9 cellular contexts compared by ENCODE assay signal in genomic region chr6:6758915-6759654, GRCh38.
A peak's percentile ranks its signal among the peaks of the same experiment; 100 is the strongest.
DNase-seq lines count a peak whose midpoint lies in the region; ATAC-seq, FAIRE-seq and TF ChIP-seq lines count a peak whose summit lies in the region.
"Had no signal": no experiment of that assay in that cellular context is flagged by ENCODE, and none has a peak within 500 bp of the region (broad histone marks: within the 10 kb centered on the region; RNA-seq: fewer than 3 reads in every experiment).

No MANE protein-coding gene starts in this region.

- H3K27me3 ChIP-seq in CD8-positive, alpha-beta T cell (ENCODE audit: insufficient read depth, low read length): no peaks in the 10 kb centered on the region
- H3K27me3 ChIP-seq in GM12878 (replicated peaks in 1 of 2; ENCODE audit: control insufficient read depth in 2 of 2, insufficient read depth in 2 of 2, low read length in 1 of 2): no peaks in the 10 kb centered on the region
- no peaks in the 10 kb centered on the region for H3K27me3 ChIP-seq in iPS-20b (ENCODE audit: insufficient read depth, low read length)
- H3K27me3 ChIP-seq in smooth muscle cell (ENCODE audit: low read depth): no peaks in the 10 kb centered on the region

- 0 out of 4 replicates have a peak, but pooled peaks of 1 of the 2 experiments have one; percentile 29 for TF ChIP-seq EP300 in GM12878 (IDR thresholded peaks at IDR 0.05; ENCODE audit: borderline replicate concordance in 1 of 2, control insufficient read depth in 1 of 2, low read depth in 2 of 2, low read length in 2 of 2)

- no peak overlapping the region for H3K27ac Mint-ChIP-seq in CD8-positive, alpha-beta T cell

- H3K4me2 ChIP-seq in GM12878 (ENCODE audit: control insufficient read depth, insufficient read depth) (peak overlapping the region; percentile 23; the same call in 1 of the 2 replicates), smooth muscle cell (peak overlapping the region; percentile 56)

- in situ Hi-C loops in GM12878 (cut with MboI): no loop called here

- no peaks in the 10 kb centered on the region for H3K9me3 Mint-ChIP-seq in CD8-positive, alpha-beta T cell

- POLR2A ChIA-PET in CD8-positive, alpha-beta T cell (lab: Charles Lee): interaction anchor here (1.7 kb wide), 1 partner anchor 20 kb away, joined by 3 read pairs; no protein-coding TSS in a partner anchor
- POLR2A ChIA-PET in GM12878 (lab: Charles Lee): no interaction called here

- intact Hi-C loops in CD8-positive, alpha-beta T cell (cut with DNase I, micrococcal nuclease): loop anchor here (1.0 kb wide), 1 partner anchor 484 kb away; no protein-coding TSS in a partner anchor
- intact Hi-C loops in GM12878 (cut with micrococcal nuclease; ENCODE audit: unreplicated experiment): no loop called here

- H3K4me1 Mint-ChIP-seq in CD8-positive, alpha-beta T cell (ENCODE audit: low read depth): no peaks in the 10 kb centered on the region

- peak; percentile 50 for TF ChIP-seq CTCF in CD8-positive, alpha-beta T cell (IDR thresholded peaks at IDR 0.05)
- TF ChIP-seq CTCF in GM12878 (IDR thresholded peaks at IDR 0.05 in 2 of 3, conservative IDR thresholded peaks at IDR 0.05 in 1 of 3; ENCODE audit: control insufficient read depth in 2 of 3, extremely low read depth in 1 of 3, insufficient read depth in 1 of 3, low read depth in 3 of 3, low read length in 3 of 3) (peak; percentile 55 to 65 (median 57)), smooth muscle cell (IDR thresholded peaks at IDR 0.05; ENCODE audit: borderline replicate concordance, insufficient read depth, poor library complexity, severe bottlenecking) (peak; percentile 50)

- H4K20me1 ChIP-seq in GM12878 (ENCODE audit: control insufficient read depth, insufficient read depth): no peaks in the 10 kb centered on the region
- no peaks in the 10 kb centered on the region for H4K20me1 ChIP-seq in smooth muscle cell (ENCODE audit: low read depth)

- no peak for TF ChIP-seq POLR2A in GM12878 (IDR thresholded peaks at IDR 0.05; ENCODE audit: low read depth, low read length)

- WGBS in GM12878 (ENCODE audit: insufficient coverage, insufficient replicate concordance, low lambda C conversion rate, missing lambda C conversion rate): 25% methylated on average over 20 of the region's 22 CpGs
- 44% methylated on average over 22 of the region's 22 CpGs for WGBS in smooth muscle cell (ENCODE audit: low lambda C conversion rate)

- no TSS peak for BruUV-seq in GM12878 (replicated peaks; lab: Mats Ljungman, UMichigan)

- peaks cover 4% of the 10 kb centered on the region for H3F3A ChIP-seq in smooth muscle cell (ENCODE audit: low read depth)

- no peaks in the 10 kb centered on the region for H3K4me1 ChIP-seq in CD8-positive, alpha-beta T cell (ENCODE audit: insufficient read depth, low read length)
- H3K4me1 ChIP-seq in GM12878 (ENCODE audit: control insufficient read depth, insufficient read depth, low read length) (peaks cover 7% of the 10 kb centered on the region), iPS-20b (ENCODE audit: insufficient read depth, low read length) (peaks cover 4% of the 10 kb centered on the region; the same call in 1 of the 2 replicates), smooth muscle cell (ENCODE audit: low read depth) (peaks cover 11% of the 10 kb centered on the region)

- SMC1A ChIA-PET in GM12878 (lab: Charles Lee; ENCODE audit: uncharacterized antibody, unreplicated experiment): interaction anchor here (0.6 to 3.5 kb wide), 23 partner anchors 9 to 486 kb away, joined by 3 to 14 read pairs (median 4); no protein-coding TSS in a partner anchor

- H2AFZ ChIP-seq in GM12878 (ENCODE audit: control insufficient read depth, low read depth, low read length): peak overlapping the region; percentile 18
- peak overlapping the region; percentile 53 for H2AFZ ChIP-seq in smooth muscle cell (ENCODE audit: low read depth)

- TF ChIP-seq RAD21 in GM12878 (IDR thresholded peaks at IDR 0.05; ENCODE audit: insufficient read depth, low read depth, low read length): peak; percentile 70

- CTCF ChIA-PET in CD8-positive, alpha-beta T cell (lab: Charles Lee): interaction anchor here (0.5 to 1.7 kb wide), 8 partner anchors 12 to 580 kb away, joined by 3 to 4 read pairs (median 4); no protein-coding TSS in a partner anchor
- CTCF ChIA-PET in GM12878 (lab: Yijun Ruan, JAX): interaction anchor here (0.6 to 3.5 kb wide), 31 partner anchors 9 to 484 kb away, joined by 3 to 36 read pairs (median 4); no protein-coding TSS in a partner anchor

- no peak overlapping the region for H3K27ac ChIP-seq in CD8-positive, alpha-beta T cell (ENCODE audit: low read depth, low read length)
- H3K27ac ChIP-seq in GM12878 (ENCODE audit: control insufficient read depth, insufficient read depth) (no peak overlapping the region), iPS-20b (ENCODE audit: low read length) (peak overlapping the region; percentile 42), smooth muscle cell (ENCODE audit: low read depth) (no peak overlapping the region)
- H3K27ac ChIP-seq: VCaP had no signal

- FAIRE-seq in GM12878 (lab: Jason Lieb, UNC): peak; percentile 89

- H3K9me3 ChIP-seq in CD8-positive, alpha-beta T cell (ENCODE audit: low read length): no peaks in the 10 kb centered on the region
- H3K9me3 ChIP-seq in GM12878 (replicated peaks; ENCODE audit: control insufficient read depth, insufficient read depth, low read length) (no peaks in the 10 kb centered on the region), iPS-20b (ENCODE audit: insufficient read depth, low read depth, low read length) (no peaks in the 10 kb centered on the region), smooth muscle cell (replicated peaks; ENCODE audit: low read depth) (no peaks in the 10 kb centered on the region)

- no peak overlapping the region for H3K4me3 Mint-ChIP-seq in CD8-positive, alpha-beta T cell

- no peak overlapping the region for H3K9ac ChIP-seq in GM12878 (ENCODE audit: control insufficient read depth, insufficient read depth, low read length)
- H3K9ac ChIP-seq in iPS-20b (ENCODE audit: low read depth, low read length): peak overlapping the region; percentile 43; the same call in 1 of the 2 replicates
- no peak overlapping the region for H3K9ac ChIP-seq in smooth muscle cell (ENCODE audit: low read depth)

- H3K36me3 ChIP-seq in CD8-positive, alpha-beta T cell (ENCODE audit: insufficient read depth, low read length): no peaks in the 10 kb centered on the region
- H3K36me3 ChIP-seq in GM12878 (ENCODE audit: control insufficient read depth in 2 of 2, insufficient read depth in 2 of 2, low read length in 1 of 2) (no peaks in the 10 kb centered on the region), iPS-20b (ENCODE audit: insufficient read depth, low read depth, low read length) (no peaks in the 10 kb centered on the region), smooth muscle cell (ENCODE audit: low read depth) (no peaks in the 10 kb centered on the region)

- H3K4me3 ChIP-seq in CD8-positive, alpha-beta T cell (ENCODE audit: low read depth, low read length): no peak overlapping the region
- H3K4me3 ChIP-seq in GM12878 (no peak overlapping the region), iPS-20b (ENCODE audit: low read length) (peak overlapping the region; percentile 52; the same call in 1 of the 2 replicates), smooth muscle cell (no peak overlapping the region)

- no peak for ATAC-seq in CD8-positive, alpha-beta T cell
- peak; percentile 79 for ATAC-seq in GM18907 (IDR thresholded peaks at IDR 0.05; ENCODE audit: unreplicated experiment)
- ATAC-seq in HG03108 (IDR thresholded peaks at IDR 0.05; ENCODE audit: unreplicated experiment): peak; percentile 87
- ATAC-seq in GM12878: peak; percentile 97

- peak in 3 of 7 experiments; percentile 3 to 16 (median 14) for DNase-seq in CD8-positive, alpha-beta T cell
- DNase-seq in NCI-H524 (lab: John Stamatoyannopoulos, UW) (peak; percentile 88 to 94), GM12878 (ENCODE audit: low read depth, low spot score) (peak; percentile 13), smooth muscle cell (lab: John Stamatoyannopoulos, UW; ENCODE audit: unreplicated experiment) (no peak)
- no peak for DNase-seq in central memory CD4-positive, alpha-beta T cell

- no peaks in the 10 kb centered on the region for H3K79me2 ChIP-seq in GM12878 (ENCODE audit: control insufficient read depth, insufficient read depth, low read length)
- H3K79me2 ChIP-seq in smooth muscle cell (ENCODE audit: low read depth): no peaks in the 10 kb centered on the region

- no peaks in the 10 kb centered on the region for H3K36me3 Mint-ChIP-seq in CD8-positive, alpha-beta T cell

- peaks cover 4% of the 10 kb centered on the region for H3K27me3 Mint-ChIP-seq in CD8-positive, alpha-beta T cell (ENCODE audit: low read depth)

- RAD21 ChIA-PET in GM12878 (lab: Charles Lee; ENCODE audit: unreplicated experiment): interaction anchor here (0.8 to 2.6 kb wide), 21 partner anchors 17 to 503 kb away, joined by 3 to 11 read pairs (median 4); no protein-coding TSS in a partner anchor

TF ChIP-seq in GM12878, 131 proteins besides CTCF, POLR2A, EP300 and RAD21 (continues in another document):
- no peak for TF ChIP-seq NRF1 (conservative IDR thresholded peaks at IDR 0.05; ENCODE audit: low read depth, low read length)
- no peak for TF ChIP-seq NKRF (conservative IDR thresholded peaks at IDR 0.05)
- no peak for TF ChIP-seq HDAC2 (IDR thresholded peaks at IDR 0.05)
- TF ChIP-seq YY1 (IDR thresholded peaks at IDR 0.05; ENCODE audit: low read depth, low read length): 0 out of 2 replicates have a peak, but pooled peaks have one; percentile 42
- TF ChIP-seq RAD51 (IDR thresholded peaks at IDR 0.05): no peak
- TF ChIP-seq SPI1 (IDR thresholded peaks at IDR 0.05; ENCODE audit: borderline replicate concordance, insufficient read depth, low read depth, low read length): peak; percentile 71; the same call in 1 of the 2 replicates
- TF ChIP-seq NR2F1 (conservative IDR thresholded peaks at IDR 0.05): 0 out of 2 replicates have a peak, but pooled peaks have one; percentile 18

Comparison
In these comparisons a context has a peak if more than half of its experiments do, and no peak if none do; other contexts are left out.
1. DNase-seq: peak in NCI-H524 (2 of 2) and GM12878 (single experiment); none in smooth muscle cell (single experiment) and central memory CD4-positive, alpha-beta T cell (single experiment).
2. Peak in every context shown above with its lines, with median percentiles within 50 percentile points of each other: CTCF ChIP-seq.